ENCODE assay signal across 26 cellular contexts in the genomic region with DNA sequence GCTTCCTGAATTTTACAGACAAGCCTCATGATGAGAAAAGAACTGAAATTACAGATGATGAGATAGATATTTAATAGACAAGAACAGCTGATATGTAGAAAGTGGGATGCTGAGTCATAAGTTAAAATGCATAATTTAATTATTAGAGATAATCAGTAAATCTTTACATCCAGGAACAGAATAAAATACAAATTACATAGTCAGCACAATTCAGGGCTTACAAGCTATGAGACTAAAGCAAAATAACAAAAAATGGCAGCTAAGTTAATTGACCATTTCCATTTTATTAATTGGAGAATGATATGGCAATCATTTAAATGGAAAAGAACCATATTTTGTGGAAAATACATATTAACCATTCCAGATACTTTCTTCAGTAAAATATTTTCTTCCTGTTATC. TPM values are rescaled to one million over a fixed set of nuclear protein-coding genes. Genes with fewer than 3 reads are reported as not detected.
DNase-seq lines count a peak whose midpoint lies in the region; ATAC-seq, FAIRE-seq and TF ChIP-seq lines count a peak whose summit lies in the region.
"Had no signal": no experiment of that assay in that cellular context is flagged by ENCODE, and none has a peak within 500 bp of the region (broad histone marks: within the 10 kb centered on the region; RNA-seq: fewer than 3 reads in every experiment).

No MANE protein-coding gene starts in this region.

- POLR2A ChIA-PET in SK-N-SH (lab: Yijun Ruan, JAX) = no interaction called here
- POLR2A ChIA-PET in A549 (lab: Yijun Ruan, JAX) = no interaction called here
- POLR2A ChIA-PET in H1 (lab: Charles Lee; ENCODE audit: partially characterized antibody) = no interaction called here

- DNase-seq in SK-N-SH (no peak), A549 (ENCODE audit: low read depth in 1 of 2, low spot score in 1 of 2) (no peak), LHCN-M2 (ENCODE audit: low read depth) (peak; percentile 8), H1 (ENCODE audit: low read depth in 1 of 2, low spot score in 2 of 2) (no peak), SKM-1 treated with dmso at 0.1 percent for 144 hours (lab: John Stamatoyannopoulos, UW; ENCODE audit: unreplicated experiment) (no peak)
- DNase-seq: ACHN; BE2C; C1 segment of cervical spinal cord; CD4-positive, alpha-beta memory T cell; CD4-positive, CD25-positive, alpha-beta regulatory T cell; CD8-positive, alpha-beta memory T cell; COR-L47; DMS 273 treated with DMSO at 0.1 percent for 48 hours; DMS153; DMS53; DMS79; DND-41; EL; GDM1 had no signal

- no peak overlapping the region for H3K14ac ChIP-seq in H1 (ENCODE audit: insufficient read length)

- CTCF ChIA-PET in SK-N-SH (lab: Yijun Ruan, JAX) = interaction anchor here (0.8 to 1.5 kb wide), 2 partner anchors 23 to 42 kb away, joined by 3 read pairs; no protein-coding TSS in a partner anchor
- CTCF ChIA-PET in A549 (lab: Yijun Ruan, JAX) = no interaction called here
- CTCF ChIA-PET in H1 (lab: Charles Lee; ENCODE audit: partially characterized antibody) = interaction anchor here (0.8 to 1.1 kb wide), 2 partner anchors 13 to 18 kb away, joined by 3 read pairs; no protein-coding TSS in a partner anchor

- no peak overlapping the region for H2BK5ac ChIP-seq in H1 (ENCODE audit: low read depth, low read length)

- H2BK120ac ChIP-seq in H1 (replicated peaks; ENCODE audit: low read depth, low read length) = no peak overlapping the region

- no peak overlapping the region for H3K4ac ChIP-seq in H1 (replicated peaks; ENCODE audit: insufficient read length, low read depth, low read length)

- H2BK15ac ChIP-seq in H1 (ENCODE audit: low read length) = no peak overlapping the region

- no peak overlapping the region for H2AK5ac ChIP-seq in H1 (ENCODE audit: low read depth, low read length)

- H4K5ac ChIP-seq in H1 (ENCODE audit: insufficient read length, low read depth, low read length) = no peak overlapping the region

- H3K27me3 ChIP-seq in SK-N-SH (ENCODE audit: insufficient read depth) (peaks cover 2% of the 10 kb centered on the region), H1 (replicated peaks in 1 of 4; ENCODE audit: control insufficient read depth in 3 of 4, extremely low read depth in 1 of 4, insufficient read depth in 3 of 4, low read length in 3 of 4) (no peaks in the 10 kb centered on the region)
- H3K27me3 ChIP-seq: BE2C, BLaER1 had no signal

- H3K79me2 ChIP-seq in SK-N-SH (ENCODE audit: insufficient read depth) (no peaks in the 10 kb centered on the region), H1 (ENCODE audit: control insufficient read depth in 1 of 2, insufficient read depth in 2 of 2, low read length in 2 of 2) (no peaks in the 10 kb centered on the region)

- FAIRE-seq in A549 (lab: Jason Lieb, UNC) (no peak), H1 (lab: Jason Lieb, UNC) (no peak)
- FAIRE-seq: GM12878, GM12892, GM18507 had no signal

- no peaks in the 10 kb centered on the region for H3K9me2 ChIP-seq in SK-N-SH

- no peaks in the 10 kb centered on the region for H3K23me2 ChIP-seq in H1 (ENCODE audit: low read depth, low read length)

- H3K23ac ChIP-seq in H1 (ENCODE audit: insufficient read length) = no peak overlapping the region

- TF ChIP-seq CTCF in SK-N-SH (IDR thresholded peaks at IDR 0.05) (no peak), A549 (IDR thresholded peaks at IDR 0.05) (no peak), H1 (IDR thresholded peaks at IDR 0.05; ENCODE audit: control extremely low read depth in 1 of 3, insufficient read depth in 1 of 3, low read depth in 1 of 3, low read length in 3 of 3) (no peak)

- ATAC-seq in SK-N-SH treated with all-trans-retinoic acid at 6 μM for 48 hours (no peak), A549 (no peak), GM19395 (IDR thresholded peaks at IDR 0.05; ENCODE audit: unreplicated experiment) (no peak)
- ATAC-seq: GM12878 had no signal

- TF ChIP-seq RAD21 in SK-N-SH (IDR thresholded peaks at IDR 0.05; ENCODE audit: low read length) (no peak), A549 (conservative IDR thresholded peaks at IDR 0.05 in 1 of 2, IDR thresholded peaks at IDR 0.05 in 1 of 2) (no peak), H1 (IDR thresholded peaks at IDR 0.05 in 1 of 2, conservative IDR thresholded peaks at IDR 0.05 in 1 of 2; ENCODE audit: low read depth in 2 of 2, low read length in 2 of 2) (no peak)

- H3K27ac ChIP-seq in SK-N-SH (ENCODE audit: low read depth in 2 of 2, low read length in 1 of 2) = no peak overlapping the region
- H3K27ac ChIP-seq in A549 = no peak overlapping the region
- H3K27ac ChIP-seq in H1 (ENCODE audit: low read depth, low read length) = no peak overlapping the region
- H3K27ac ChIP-seq: 22Rv1, BLaER1 had no signal

- H3K4me3 ChIP-seq in SK-N-SH (ENCODE audit: low read depth in 2 of 2, low read length in 1 of 2) (no peak overlapping the region), A549 (no peak overlapping the region), H1 (ENCODE audit: extremely low read depth in 1 of 4, insufficient read depth in 2 of 4, low read depth in 3 of 4, low read length in 4 of 4) (no peak overlapping the region)
- H3K4me3 ChIP-seq: BLaER1, GM12878 had no signal

- H3F3A ChIP-seq in SK-N-SH (replicated peaks; ENCODE audit: insufficient read depth) = no peaks in the 10 kb centered on the region

- H3K4me1 ChIP-seq in SK-N-SH (ENCODE audit: control insufficient read depth in 1 of 2, insufficient read depth in 2 of 2, low read depth in 1 of 2, low read length in 1 of 2) (peaks cover 0 to 3% of the 10 kb centered on the region in 2 experiments; a peak in 2 of 4 replicates), A549 (no peaks in the 10 kb centered on the region), H1 (replicated peaks in 1 of 4; ENCODE audit: control insufficient read depth in 3 of 4, insufficient read depth in 4 of 4, low read length in 3 of 4) (peaks cover 0 to 3% (median under 1%) of the 10 kb centered on the region in 4 experiments; a peak in 2 of 7 replicates)
- H3K4me1 ChIP-seq: BLaER1 had no signal

- no peaks in the 10 kb centered on the region for H3K79me1 ChIP-seq in H1 (ENCODE audit: low read depth, low read length)

- H4K8ac ChIP-seq in H1 (ENCODE audit: extremely low read depth, insufficient read depth, low read length) = no peak overlapping the region

- H3K4me2 ChIP-seq in SK-N-SH (no peak overlapping the region), A549 (no peak overlapping the region), H1 (ENCODE audit: insufficient read depth in 1 of 2, low read depth in 2 of 2, low read length in 2 of 2) (no peak overlapping the region)
- H3K4me2 ChIP-seq: BLaER1 had no signal

- H2AFZ ChIP-seq in SK-N-SH (ENCODE audit: low read depth) (no peak overlapping the region), H1 (ENCODE audit: low read length) (no peak overlapping the region)

- H3K56ac ChIP-seq in H1 (replicated peaks; ENCODE audit: insufficient read length, low read depth, low read length) = no peak overlapping the region

- TF ChIP-seq EP300 in SK-N-SH (IDR thresholded peaks at IDR 0.05; ENCODE audit: borderline replicate concordance in 1 of 2, low read depth in 1 of 2, low read length in 1 of 2) = no peak
- TF ChIP-seq EP300 in A549 (IDR thresholded peaks at IDR 0.05) = no peak
- no peak for TF ChIP-seq EP300 in H1 (IDR thresholded peaks at IDR 0.05; ENCODE audit: borderline replicate concordance in 1 of 2, low read depth in 2 of 2, low read length in 2 of 2)

- no peak overlapping the region for H2BK12ac ChIP-seq in H1 (ENCODE audit: low read depth, low read length)

- H4K91ac ChIP-seq in H1 (replicated peaks; ENCODE audit: insufficient read length, low read length) = no peak overlapping the region

- H3K18ac ChIP-seq in H1 (ENCODE audit: extremely low read depth, low read length) = no peak overlapping the region

- H4K20me1 ChIP-seq in SK-N-SH (ENCODE audit: insufficient read depth) (no peaks in the 10 kb centered on the region), H1 (replicated peaks in 1 of 2; ENCODE audit: control insufficient read depth in 1 of 2, insufficient read depth in 2 of 2, low read length in 2 of 2) (no peaks in the 10 kb centered on the region)
- H4K20me1 ChIP-seq: BLaER1 had no signal

- TF ChIP-seq POLR2A in A549 (IDR thresholded peaks at IDR 0.05; ENCODE audit: low read length) = no peak
- no peak for TF ChIP-seq POLR2A in H1 (IDR thresholded peaks at IDR 0.05; ENCODE audit: control extremely low read depth in 1 of 2, low read depth in 2 of 2, low read length in 2 of 2)

- H3K36me3 ChIP-seq in SK-N-SH (replicated peaks in 1 of 2; ENCODE audit: control insufficient read depth in 1 of 2, insufficient read depth in 2 of 2, low read length in 1 of 2) = no peaks in the 10 kb centered on the region
- H3K36me3 ChIP-seq in H1 (ENCODE audit: control insufficient read depth in 2 of 4, insufficient read depth in 4 of 4, low read length in 3 of 4) = no peaks in the 10 kb centered on the region
- H3K36me3 ChIP-seq: BE2C, BLaER1 had no signal

- no peak overlapping the region for H2BK20ac ChIP-seq in H1 (ENCODE audit: low read length)

- H3K9ac ChIP-seq in SK-N-SH = no peak overlapping the region
- H3K9ac ChIP-seq in H1 (replicated peaks in 1 of 4; ENCODE audit: extremely low read depth in 1 of 4, low read depth in 3 of 4, low read length in 3 of 4) = no peak overlapping the region
- H3K9ac ChIP-seq: BLaER1 had no signal

- H3K9me3 ChIP-seq in SK-N-SH (no peaks in the 10 kb centered on the region), A549 (no peaks in the 10 kb centered on the region), H1 (ENCODE audit: insufficient read depth in 2 of 2, low read depth in 1 of 2, low read length in 1 of 2) (no peaks in the 10 kb centered on the region)
- H3K9me3 ChIP-seq: BE2C, BLaER1 had no signal

TF ChIP-seq in A549, 52 proteins besides CTCF, POLR2A, EP300 and RAD21 (continues in another document):
- no peak for TF ChIP-seq ZC3H11A (IDR thresholded peaks at IDR 0.05)

RNA-seq across cellular contexts. Expression of gene MAN1A2, which starts 40.2 kb away (rescaled TPM):
- polyA plus RNA-seq in SK-N-SH (2012; rRNA removed) (6.0 and 8.7 TPM in 2 replicates), A549 (2011; rRNA removed) (18.1 and 18.7 TPM in 2 replicates), A549 (2017; fragmentation: RNase III; extraction: RNeasy Plus Mini Kit Qiagen cat#74134 plus additional on column Dnase treatment) (7.9 to 10.2 TPM (median 8.5 TPM) in 3 replicates), H1 (2011; rRNA removed) (5.2 and 5.5 TPM in 2 replicates)
- 12.3 and 13.2 TPM in 2 replicates for polyA plus RNA-seq in SK-N-SH (2012; cell fraction: cytosol; rRNA removed)
- polyA plus RNA-seq in SK-N-SH (2012; cell fraction: nucleus; rRNA removed) = 3.1 and 7.9 TPM in 2 replicates
- 2.2 and 2.5 TPM in 2 replicates for polyA plus RNA-seq in A549 (2012; cell fraction: cytosol; rRNA removed)
- 0.88 and 2.1 TPM in 2 replicates for polyA plus RNA-seq in A549 (2012; cell fraction: nucleus; rRNA removed)
- polyA minus RNA-seq in A549 (2011; rRNA and poly(A)+ RNA removed) = 22.8 and 27.2 TPM in 2 replicates
- total RNA-seq in LHCN-M2 (2014; rRNA removed) = 24.0 and 26.8 TPM in 2 replicates
- polyA plus RNA-seq in LHCN-M2 (2012) = 7.2 TPM
- 18.8 and 19.1 TPM in 2 replicates for total RNA-seq in H1 (2021; fragmentation: NEBNext Ultra II Directional; extraction: Animal tissue kit (Norgen Biotek cat#: 25700))
- polyA plus RNA-seq in H1 (2011; cell fraction: cytosol; rRNA removed) = 4.7 TPM
- 4.1 TPM for polyA plus RNA-seq in H1 (2011; cell fraction: nucleus; rRNA removed)
- polyA plus RNA-seq in H1 (2012, experiment 1 of 2) = 3.9 to 11.4 TPM (median 8.4 TPM) in 4 replicates
- 0.50 TPM for polyA plus RNA-seq in H1 (2012, experiment 2 of 2)
- 13.0 TPM for polyA plus RNA-seq in H1 (2013, experiment 1 of 2)
- polyA plus RNA-seq in H1 (2013, experiment 2 of 2) = 13.1 TPM
- polyA minus RNA-seq in H1 (2011; rRNA and poly(A)+ RNA removed) = 18.3 and 21.1 TPM in 2 replicates
- polyA minus RNA-seq in H1 (2011; cell fraction: cytosol; rRNA and poly(A)+ RNA removed) = 10.4 TPM
- polyA minus RNA-seq in H1 (2011; cell fraction: nucleus; rRNA and poly(A)+ RNA removed) = 29.8 TPM
